In the genomic region with DNA sequence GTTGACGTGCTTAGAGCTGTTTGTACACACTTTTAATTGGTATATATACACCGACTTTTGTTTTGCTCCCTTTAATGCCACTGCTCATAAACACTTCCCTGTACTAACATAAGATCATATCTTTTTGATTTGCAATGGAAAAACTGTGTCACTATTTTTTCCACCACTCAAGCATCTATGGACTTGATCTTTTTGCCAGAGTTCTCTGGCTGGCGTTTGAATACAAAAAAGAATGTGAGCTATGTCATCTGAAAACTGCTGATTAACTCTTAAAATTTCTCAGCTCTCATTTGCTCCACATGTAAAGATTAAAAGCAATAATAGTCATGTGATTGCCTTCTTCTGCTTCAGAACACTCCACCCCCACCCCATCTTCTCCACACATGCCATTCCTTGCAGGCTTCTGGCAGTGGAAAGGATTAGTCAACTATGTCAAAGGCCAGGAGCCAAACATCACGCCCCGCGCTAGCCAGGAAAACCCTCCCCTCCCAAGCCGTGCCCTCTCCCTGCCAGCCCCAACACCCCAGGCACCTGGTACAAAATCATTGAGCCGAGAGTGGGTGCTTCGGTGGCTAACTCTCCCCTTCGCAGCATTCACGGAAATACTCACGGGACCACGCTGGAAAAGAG, we compare ENCODE assay signal across 8 cellular contexts.
A peak's percentile ranks its signal among the peaks of the same experiment; 100 is the strongest.
DNase-seq lines count a peak whose midpoint lies in the region; FAIRE-seq and TF ChIP-seq lines count a peak whose summit lies in the region.

No MANE protein-coding gene starts in this region.

- no peak overlapping the region for H3K4me3 ChIP-seq in cardiac fibroblast (replicated peaks in 1 of 2; ENCODE audit: low read depth in 2 of 2, low read length in 2 of 2)
- peak overlapping the region in 1 of 2 experiments; percentile 56 for H3K4me3 ChIP-seq in mesenchymal stem cell (ENCODE audit: insufficient read depth in 1 of 2, low read depth in 1 of 2, low read length in 2 of 2)

- no peak overlapping the region for H2AFZ ChIP-seq in mesenchymal stem cell (ENCODE audit: low read depth, low read length)

- no peaks in the 10 kb centered on the region for H3K27me3 ChIP-seq in mesenchymal stem cell (ENCODE audit: control insufficient read depth in 1 of 2, insufficient read depth in 1 of 2, low read length in 2 of 2)

- no peak for TF ChIP-seq CTCF in cardiac fibroblast (IDR thresholded peaks at IDR 0.05; ENCODE audit: low read depth, low read length)

- DNase-seq in A172 (ENCODE audit: low spot score) (peak; percentile 61), HTR-8/SVneo (ENCODE audit: insufficient read length, low spot score) (peak; percentile 72), cardiac fibroblast (ENCODE audit: low read depth in 2 of 2) (peak; percentile 89 to 97), mesenchymal stem cell (peak; percentile 87), NOMO-1 (lab: John Stamatoyannopoulos, UW; ENCODE audit: unreplicated experiment in 2 of 2) (no peak), NCI-H146 (lab: John Stamatoyannopoulos, UW) (no peak), NCI-H2227 (lab: John Stamatoyannopoulos, UW; ENCODE audit: unreplicated experiment) (no peak)
- DNase-seq in stimulated activated naive CD4-positive, alpha-beta T cell treated with Interleukin-2 at 50 U/mL for 16 hours (lab: John Stamatoyannopoulos, UW), result no peak

- H3K4ac ChIP-seq in mesenchymal stem cell (ENCODE audit: low read depth in 1 of 2, low read length in 2 of 2), result peak overlapping the region; percentile 42 to 80

- H3K18ac ChIP-seq in mesenchymal stem cell (ENCODE audit: low read depth in 1 of 2, low read length in 2 of 2), result peak overlapping the region; percentile 79 to 80

- H3K36me3 ChIP-seq in mesenchymal stem cell (ENCODE audit: control insufficient read depth in 1 of 2, insufficient read depth in 2 of 2, low read depth in 1 of 2, low read length in 2 of 2), result no peaks in the 10 kb centered on the region

- WGBS in mesenchymal stem cell, result 61% methylated on average over 12 of the region's 13 CpGs

- H4K91ac ChIP-seq in mesenchymal stem cell (ENCODE audit: low read length), result peak overlapping the region; percentile 70

- peak overlapping the region; percentile 66 for H4K8ac ChIP-seq in mesenchymal stem cell (ENCODE audit: low read length)

- peak overlapping the region; percentile 78 for H3K27ac ChIP-seq in mesenchymal stem cell (ENCODE audit: low read length, poor library complexity, severe bottlenecking)

- H2BK15ac ChIP-seq in mesenchymal stem cell (ENCODE audit: low read depth, poor library complexity, severe bottlenecking), result no peak overlapping the region

- peak overlapping the region; percentile 82 for H2BK120ac ChIP-seq in mesenchymal stem cell (ENCODE audit: low read depth, low read length)

- H3K14ac ChIP-seq in mesenchymal stem cell (ENCODE audit: low read length in 2 of 2), result no peak overlapping the region

- H3K4me1 ChIP-seq in mesenchymal stem cell (ENCODE audit: control insufficient read depth, insufficient read depth, low read depth, low read length), result peaks cover 36% of the 10 kb centered on the region

- H3K9ac ChIP-seq in mesenchymal stem cell (ENCODE audit: low read length), result peak overlapping the region; percentile 79

- no peak overlapping the region for H3K23ac ChIP-seq in mesenchymal stem cell (ENCODE audit: low read length in 2 of 2)

- H3K9me3 ChIP-seq in mesenchymal stem cell (ENCODE audit: control insufficient read depth, low read length), result no peaks in the 10 kb centered on the region

- peak overlapping the region; percentile 36 for H2BK5ac ChIP-seq in mesenchymal stem cell (ENCODE audit: low read depth, low read length, poor library complexity, severe bottlenecking)

- no peak overlapping the region for H3K4me2 ChIP-seq in mesenchymal stem cell (ENCODE audit: low read length, poor library complexity, severe bottlenecking)

- peak overlapping the region; percentile 31 to 92 for H2BK12ac ChIP-seq in mesenchymal stem cell (ENCODE audit: low read length in 2 of 2)

- peak; percentile 33 for FAIRE-seq in HTR-8/SVneo (lab: Jason Lieb, UNC)

- peak overlapping the region; percentile 90 for H2AK5ac ChIP-seq in mesenchymal stem cell (ENCODE audit: low read length, severe bottlenecking)

- no peaks in the 10 kb centered on the region for H3K79me1 ChIP-seq in mesenchymal stem cell (replicated peaks; ENCODE audit: low read length, poor library complexity, severe bottlenecking)

Comparison
In these comparisons a context has a peak if more than half of its experiments do, and no peak if none do; other contexts are left out.
1. DNase-seq: peak in A172 (single experiment), HTR-8/SVneo (single experiment), cardiac fibroblast (2 of 2) and mesenchymal stem cell (single experiment); none in NOMO-1 (0 of 2), stimulated activated naive CD4-positive, alpha-beta T cell treated with Interleukin-2 at 50 U/mL for 16 hours (single experiment), NCI-H146 (single experiment) and NCI-H2227 (single experiment).